In genomic region chr22:23243006-23243573, GRCh38 we compare ENCODE assay signal across 7 cellular contexts.
DNase-seq lines count a peak whose midpoint lies in the region; ATAC-seq and TF ChIP-seq lines count a peak whose summit lies in the region.

No MANE protein-coding gene starts in this region.

- H4K20me1 ChIP-seq in OCI-LY1 (ENCODE audit: insufficient read depth, low read length) = no peaks in the 10 kb centered on the region

- peak overlapping the region; percentile 1 for H3K4me3 ChIP-seq in OCI-LY1 (ENCODE audit: low read depth, low read length, poor library complexity, severe bottlenecking)
- no peak overlapping the region for H3K4me3 ChIP-seq in mucosa of descending colon

- no peak overlapping the region; the same call in 1 of the 2 replicates for H3K9ac ChIP-seq in OCI-LY1 (ENCODE audit: low read length)

- H2AFZ ChIP-seq in OCI-LY1 (ENCODE audit: low read length) = no peak overlapping the region

- ATAC-seq in mucosa of descending colon = peak; percentile 35

- intact Hi-C loops in mucosa of descending colon (cut with DNase I, micrococcal nuclease) = no loop called here

- TF ChIP-seq CTCF in OCI-LY1 (IDR thresholded peaks at IDR 0.05; ENCODE audit: low read length) = no peak
- no peak for TF ChIP-seq CTCF in mucosa of descending colon (IDR thresholded peaks at IDR 0.05)

- H3K79me2 ChIP-seq in OCI-LY1 (ENCODE audit: insufficient read depth, low read length) = peaks cover 83% of the 10 kb centered on the region

- H3K27ac ChIP-seq in OCI-LY1 (ENCODE audit: low read depth, low read length, poor library complexity, severe bottlenecking) = peak overlapping the region; percentile 71

- H3K9me3 ChIP-seq in OCI-LY1 (ENCODE audit: low read length) = no peaks in the 10 kb centered on the region
- no peaks in the 10 kb centered on the region for H3K9me3 ChIP-seq in mucosa of descending colon

- no peaks in the 10 kb centered on the region for H3K9me2 ChIP-seq in OCI-LY1 (ENCODE audit: low read depth, low read length)

- DNase-seq in activated T-helper 1 cell treated with anti-CD3 and anti-CD28 coated beads, Interleukin-2, amount 50 U/mL, for 16 hours (ENCODE audit: low read depth in 1 of 2, low spot score in 1 of 2) = peak; percentile 31 to 53
- DNase-seq in mucosa of descending colon (peak in 1 of 3 donors; percentile 34), midbrain (lab: John Stamatoyannopoulos, UW) (no peak), middle frontal gyrus (ENCODE audit: extremely low spot score, low spot score) (no peak), COLO668 (lab: John Stamatoyannopoulos, UW; ENCODE audit: unreplicated experiment) (no peak)
- peak; percentile 69 for DNase-seq in stimulated activated naive CD4-positive, alpha-beta T cell treated with Interleukin-2 at 50 U/mL for 16 hours (lab: John Stamatoyannopoulos, UW)

- no peaks in the 10 kb centered on the region for H3F3A ChIP-seq in OCI-LY1 (ENCODE audit: insufficient read depth, low read length)

- H3K4me2 ChIP-seq in OCI-LY1 (ENCODE audit: low read length) = peak overlapping the region; percentile 30; the same call in 1 of the 2 replicates

- H3K36me3 ChIP-seq in OCI-LY1 (ENCODE audit: insufficient read depth, low read length) (peaks cover 49% of the 10 kb centered on the region), mucosa of descending colon (ENCODE audit: low read depth) (no peaks in the 10 kb centered on the region)

- no peaks in the 10 kb centered on the region for H3K27me3 ChIP-seq in OCI-LY1 (ENCODE audit: insufficient read depth, low read length)

- H3K4me1 ChIP-seq in OCI-LY1 (ENCODE audit: insufficient read depth, low read length, severe bottlenecking) = peaks cover 87% of the 10 kb centered on the region
- no peaks in the 10 kb centered on the region for H3K4me1 ChIP-seq in mucosa of descending colon (ENCODE audit: low read depth)

Comparison
In these comparisons a context has a peak if more than half of its experiments do, and no peak if none do; other contexts are left out.
1. DNase-seq: peak in activated T-helper 1 cell treated with anti-CD3 and anti-CD28 coated beads, Interleukin-2, amount 50 U/mL, for 16 hours (2 of 2) and stimulated activated naive CD4-positive, alpha-beta T cell treated with Interleukin-2 at 50 U/mL for 16 hours (single experiment); none in midbrain (single experiment), middle frontal gyrus (single experiment) and COLO668 (single experiment).